Comparison of ENCODE assay signal across 8 cellular contexts in genomic region chr15:65028921-65029735, GRCh38. TPM values are rescaled to one million over a fixed set of nuclear protein-coding genes. Genes with fewer than 3 reads are reported as not detected.
A peak's percentile ranks its signal among the peaks of the same experiment; 100 is the strongest.
DNase-seq lines count a peak whose midpoint lies in the region; ATAC-seq and TF ChIP-seq lines count a peak whose summit lies in the region.

MTFMT (minus strand) TSS chr15:65029639; CDS start chr15:65029613, 26 bp downstream.

- peak within 1 kb of the TSS; percentile 75 for H3K27ac Mint-ChIP-seq in activated CD8-positive, alpha-beta T cell treated with anti-CD3 and anti-CD28 coated beads for 36 hours

- H3K27ac ChIP-seq in lung (ENCODE audit: low read depth in 1 of 2, low read length in 1 of 2) = peak within 1 kb of the TSS; percentile 84 to 86

- H3K4me3 ChIP-seq in lung = peak within 1 kb of the TSS; percentile 97

- peaks cover 0 to 16% of the 10 kb centered on the region in 2 donors for H3K36me3 ChIP-seq in lung (ENCODE audit: control insufficient read depth in 2 of 2, insufficient read depth in 2 of 2, low read length in 2 of 2)

- WGBS in lung, 2 donors = 0% methylated on average over 73 of the region's 73 CpGs

- peaks cover 20% of the 10 kb centered on the region for H3K4me1 Mint-ChIP-seq in activated CD8-positive, alpha-beta T cell treated with anti-CD3 and anti-CD28 coated beads for 36 hours (ENCODE audit: low read depth)

- no peaks in the 10 kb centered on the region for H3K9me3 Mint-ChIP-seq in activated CD8-positive, alpha-beta T cell treated with anti-CD3 and anti-CD28 coated beads for 36 hours

- peaks cover 3% of the 10 kb centered on the region for H3K27me3 Mint-ChIP-seq in activated CD8-positive, alpha-beta T cell treated with anti-CD3 and anti-CD28 coated beads for 36 hours

- ATAC-seq in GM18867 (IDR thresholded peaks at IDR 0.05; ENCODE audit: unreplicated experiment) (peak; percentile 77), HG03196 (IDR thresholded peaks at IDR 0.05; ENCODE audit: unreplicated experiment) (peak; percentile 67), lung (ENCODE audit: insufficient read depth, low FRiP score) (peak; percentile 96)
- peak; percentile 98 for ATAC-seq in activated CD8-positive, alpha-beta T cell treated with anti-CD3 and anti-CD28 coated beads for 36 hours

- POLR2A ChIA-PET in activated CD8-positive, alpha-beta T cell treated with anti-CD3 and anti-CD28 coated beads for 36 hours (lab: Charles Lee) = no interaction called here

- no peaks in the 10 kb centered on the region for H3K9me3 ChIP-seq in lung (ENCODE audit: control insufficient read depth in 2 of 2, insufficient read depth in 1 of 2, low read length in 1 of 2)

- no peak for TF ChIP-seq CTCF in activated CD8-positive, alpha-beta T cell treated with anti-CD3 and anti-CD28 coated beads for 36 hours (IDR thresholded peaks at IDR 0.05)
- no peak for TF ChIP-seq CTCF in lung (IDR thresholded peaks at IDR 0.05; ENCODE audit: control extremely low read depth, extremely low read depth)

- DNase-seq in AG08395 (ENCODE audit: low spot score) = peak; percentile 100
- peak; percentile 78 for DNase-seq in NCI-H774 (lab: John Stamatoyannopoulos, UW)
- DNase-seq in activated CD8-positive, alpha-beta T cell treated with anti-CD3 and anti-CD28 coated beads for 36 hours = peak; percentile 96
- DNase-seq in ecto neural progenitor cell (ENCODE audit: low spot score) = peak; percentile 95
- DNase-seq in lung (ENCODE audit: low spot score) = peak; percentile 93
- DNase-seq in stimulated activated CD4-positive, alpha-beta T cell treated with anti-CD3 and anti-CD28 coated beads, TNF-alpha, amount 100 ng/mL, for 1 hour (ENCODE audit: low read depth in 3 of 3, low spot score in 1 of 3) = peak; percentile 79 to 97 (median 86)

- peaks cover 5 to 6% of the 10 kb centered on the region in 2 donors for H3K4me1 ChIP-seq in lung (ENCODE audit: control insufficient read depth in 2 of 2, insufficient read depth in 2 of 2, low read length in 2 of 2)

- H3K27me3 ChIP-seq in lung (ENCODE audit: control insufficient read depth, insufficient read depth) = no peaks in the 10 kb centered on the region

- H3K4me3 Mint-ChIP-seq in activated CD8-positive, alpha-beta T cell treated with anti-CD3 and anti-CD28 coated beads for 36 hours = peak within 1 kb of the TSS; percentile 85

- intact Hi-C loops in activated CD8-positive, alpha-beta T cell treated with anti-CD3 and anti-CD28 coated beads for 36 hours (cut with micrococcal nuclease) = no loop called here

- peaks cover 23% of the 10 kb centered on the region for H3K36me3 Mint-ChIP-seq in activated CD8-positive, alpha-beta T cell treated with anti-CD3 and anti-CD28 coated beads for 36 hours (ENCODE audit: low read depth)

- CTCF ChIA-PET in activated CD8-positive, alpha-beta T cell treated with anti-CD3 and anti-CD28 coated beads for 36 hours (lab: Charles Lee) = no interaction called here

RNA-seq across cellular contexts. Expression of gene MTFMT, which starts in this region (rescaled TPM):
- total RNA-seq in activated CD8-positive, alpha-beta T cell treated with anti-CD3 and anti-CD28 coated beads for 36 hours = 10 to 100 TPM; 19.7 to 21.0 TPM
- total RNA-seq in lung = 10 to 100 TPM; 14.4 to 15.0 TPM
- 1 to 10 TPM; 5.0 to 8.2 TPM for polyA plus RNA-seq in lung

Comparison
In these comparisons a context has a peak if more than half of its experiments do, and no peak if none do; other contexts are left out.
1. Peak in every context shown above with its lines: DNase-seq, ATAC-seq, H3K4me3 ChIP-seq and H3K27ac ChIP-seq.